Comparison of ENCODE assay signal across 20 cellular contexts in genomic region chr7:124030964-124031363, GRCh38. TPM values are rescaled to one million over a fixed set of nuclear protein-coding genes. Genes with fewer than 3 reads are reported as not detected.
"Had no signal": no experiment of that assay in that cellular context is flagged by ENCODE, and none has a peak within 500 bp of the region (broad histone marks: within the 10 kb centered on the region; RNA-seq: fewer than 3 reads in every experiment).

No MANE protein-coding gene starts in this region.

- H3K36me3 Mint-ChIP-seq: T-cell had no signal

- DNase-seq: activated CD4-positive, alpha-beta T cell treated with anti-CD3 and anti-CD28 coated beads for 1 hour; activated CD4-positive, alpha-beta T cell treated with anti-CD3 and anti-CD28 coated beads, Interleukin-2, amount 50 U/mL, for 48 hours; activated naive CD4-positive, alpha-beta T cell treated with anti-CD3 and anti-CD28 coated beads for 36 hours; activated naive CD8-positive, alpha-beta T cell treated with anti-CD3 and anti-CD28 coated beads, Interleukin-2, amount 50 U/mL, for 24 hours; aorta; hippocampal formation; kidney; mesendoderm; ovary; sigmoid colon; spleen; T-cell; T1000 had no signal

- H3K9me3 ChIP-seq: ovary, sigmoid colon, spleen had no signal

- ATAC-seq: activated naive CD8-positive, alpha-beta T cell treated with anti-CD3 and anti-CD28 coated beads, Interleukin-2, amount 50 U/mL, for 24 hours; activated T-helper 17 cell treated with anti-CD3 and anti-CD28 coated beads, Interleukin-2, amount 50 U/mL, for 72 hours; esophagus mucosa; T-cell had no signal

- H3K4me3 ChIP-seq: ovary had no signal

- H3K27ac Mint-ChIP-seq: activated naive CD4-positive, alpha-beta T cell treated with anti-CD3 and anti-CD28 coated beads for 36 hours; activated naive CD8-positive, alpha-beta T cell treated with anti-CD3 and anti-CD28 coated beads, Interleukin-2, amount 50 U/mL, for 24 hours; activated T-helper 17 cell treated with anti-CD3 and anti-CD28 coated beads, Interleukin-2, amount 50 U/mL, for 72 hours; stimulated activated naive CD8-positive, alpha-beta T cell treated with anti-CD3 and anti-CD28 coated beads, Interleukin-15, Interleukin-2, amounts not matched to agents 100 ng/mL and 50 ng/mL, for 24 hours had no signal

- H3K9me3 Mint-ChIP-seq: activated naive CD4-positive, alpha-beta T cell treated with anti-CD3 and anti-CD28 coated beads for 36 hours; activated naive CD8-positive, alpha-beta T cell treated with anti-CD3 and anti-CD28 coated beads, Interleukin-2, amount 50 U/mL, for 24 hours; activated T-helper 17 cell treated with anti-CD3 and anti-CD28 coated beads, Interleukin-2, amount 50 U/mL, for 72 hours; stimulated activated naive CD8-positive, alpha-beta T cell treated with anti-CD3 and anti-CD28 coated beads, Interleukin-15, Interleukin-2, amounts not matched to agents 100 ng/mL and 50 ng/mL, for 24 hours; T-cell had no signal

- H3K27ac ChIP-seq: ovary, sigmoid colon, spleen had no signal

- H3K36me3 ChIP-seq: ovary, sigmoid colon, spleen had no signal

- H3K27me3 ChIP-seq: ovary had no signal

- H3K4me3 Mint-ChIP-seq: activated naive CD4-positive, alpha-beta T cell treated with anti-CD3 and anti-CD28 coated beads for 36 hours; activated naive CD8-positive, alpha-beta T cell treated with anti-CD3 and anti-CD28 coated beads, Interleukin-2, amount 50 U/mL, for 24 hours had no signal

RNA-seq across cellular contexts. Expression of gene TMEM229A, which starts 1.9 kb away (rescaled TPM):
- total RNA-seq: activated naive CD4-positive, alpha-beta T cell treated with anti-CD3 and anti-CD28 coated beads for 36 hours; activated T-helper 17 cell treated with anti-CD3 and anti-CD28 coated beads, Interleukin-2, amount 50 U/mL, for 72 hours; aorta; bronchial epithelial cell; chondrocyte; esophagus mucosa; glomerular endothelial cell; kidney; T-cell had no signal
- polyA plus RNA-seq: liver had no signal
